1 cellular context compared by ENCODE assay signal in genomic region chr6:34524989-34525388, GRCh38.
TF ChIP-seq lines count a peak whose summit lies in the region.

No MANE protein-coding gene starts in this region.

TF ChIP-seq in K562, 482 proteins besides CTCF, POLR2A, EP300 and RAD21:
- TF ChIP-seq TCF7 (IDR thresholded peaks at IDR 0.05; ENCODE audit: borderline replicate concordance) (no peak), CHAMP1 (IDR thresholded peaks at IDR 0.05) (no peak), ARHGAP35 (IDR thresholded peaks at IDR 0.05; ENCODE audit: partially characterized antibody) (no peak), HMG20B (CRISPR knock-in tag; IDR thresholded peaks at IDR 0.05) (no peak), HMG20A (CRISPR knock-in tag; conservative IDR thresholded peaks at IDR 0.05) (no peak), U2AF1 (optimal IDR thresholded peaks at IDR 0.05; ENCODE audit: low read depth, low read length) (no peak), SRSF3 (IDR thresholded peaks at IDR 0.05; ENCODE audit: insufficient read depth, low read length) (no peak), RBBP5 (IDR thresholded peaks at IDR 0.05; ENCODE audit: borderline replicate concordance, insufficient read depth, low read length, poor library complexity, severe bottlenecking) (no peak), KLF1 (tag; IDR thresholded peaks at IDR 0.05) (no peak), ZNF586 (CRISPR knock-in tag; conservative IDR thresholded peaks at IDR 0.05) (no peak), GABPB2 (CRISPR knock-in tag; conservative IDR thresholded peaks at IDR 0.05) (no peak), BRD9 (IDR thresholded peaks at IDR 0.05; ENCODE audit: low read depth, partially characterized antibody) (no peak), MYBL2 (IDR thresholded peaks at IDR 0.05; ENCODE audit: low read depth) (no peak), MYBL2 (CRISPR knock-in tag; IDR thresholded peaks at IDR 0.05; ENCODE audit: borderline replicate concordance) (no peak), MTA2 (IDR thresholded peaks at IDR 0.05; ENCODE audit: low read depth) (no peak), ZNF174 (CRISPR knock-in tag; IDR thresholded peaks at IDR 0.05) (no peak), BRD4 (IDR thresholded peaks at IDR 0.05) (no peak)
TF ChIP-seq in K562: peak in this region for 0.
